Comparison of ENCODE assay signal across 19 cellular contexts in the genomic region with DNA sequence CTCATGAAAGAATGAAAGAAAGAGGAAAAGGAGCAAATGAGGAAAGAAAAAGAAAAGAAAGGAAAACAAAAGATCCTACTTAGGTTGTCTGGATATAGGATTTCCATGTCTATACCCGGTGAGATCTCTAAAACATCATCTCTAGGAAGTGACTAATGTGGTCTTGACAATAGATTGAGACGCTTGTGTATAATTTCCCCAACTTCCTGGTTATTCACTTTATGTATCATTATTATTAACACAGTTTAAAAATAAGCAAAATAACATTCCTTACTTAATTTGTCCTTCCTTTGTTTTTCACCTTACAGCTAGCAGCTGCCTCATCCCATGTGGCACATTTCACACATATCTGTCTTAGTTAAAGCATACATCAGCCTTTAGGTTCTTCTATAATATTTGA. TPM values are rescaled to one million over a fixed set of nuclear protein-coding genes. Genes with fewer than 3 reads are reported as not detected.
DNase-seq lines count a peak whose midpoint lies in the region; ATAC-seq and TF ChIP-seq lines count a peak whose summit lies in the region.
"Had no signal": no experiment of that assay in that cellular context is flagged by ENCODE, and none has a peak within 500 bp of the region (broad histone marks: within the 10 kb centered on the region; RNA-seq: fewer than 3 reads in every experiment).

No MANE protein-coding gene starts in this region.

- no peak for TF ChIP-seq EP300 in tibial nerve (IDR thresholded peaks at IDR 0.05)

- CTCF ChIA-PET in IMR-90 (lab: Yijun Ruan, JAX), result no interaction called here

- TF ChIP-seq POLR2A in IMR-90 (IDR thresholded peaks at IDR 0.05; ENCODE audit: low read depth, low read length) (no peak), tibial nerve (IDR thresholded peaks at IDR 0.05) (no peak)

- H3K36me3 ChIP-seq in IMR-90 (ENCODE audit: control insufficient read depth, insufficient read depth, low read length) (peaks cover 8% of the 10 kb centered on the region; the same call in 1 of the 2 replicates), colonic mucosa (no peaks in the 10 kb centered on the region), muscle layer of colon (ENCODE audit: insufficient read depth, low read length) (peaks cover 6% of the 10 kb centered on the region), tibial nerve (no peaks in the 10 kb centered on the region)
- H3K36me3 ChIP-seq: right lobe of liver, SJSA1, WERI-Rb-1 had no signal

- H3K9me3 ChIP-seq in IMR-90 (ENCODE audit: control insufficient read depth, insufficient read depth, low read length) (no peaks in the 10 kb centered on the region), colonic mucosa (no peaks in the 10 kb centered on the region), muscle layer of colon (ENCODE audit: low read length) (no peaks in the 10 kb centered on the region), tibial nerve (no peaks in the 10 kb centered on the region)
- H3K9me3 ChIP-seq: right lobe of liver, SJSA1 had no signal

- TF ChIP-seq CTCF in IMR-90 (conservative IDR thresholded peaks at IDR 0.05; ENCODE audit: low read depth, low read length) (no peak), colonic mucosa (IDR thresholded peaks at IDR 0.05) (no peak), tibial nerve (IDR thresholded peaks at IDR 0.05) (no peak)

- peak overlapping the region in 1 of 2 experiments; percentile 35; a peak in 1 of 4 replicates for H4K8ac ChIP-seq in IMR-90 (ENCODE audit: low read depth in 2 of 2, low read length in 2 of 2)

- no peak overlapping the region for H3K4ac ChIP-seq in IMR-90 (ENCODE audit: low read depth, low read length)

- peaks cover 20% of the 10 kb centered on the region for H3K4me1 ChIP-seq in IMR-90 (ENCODE audit: control insufficient read depth, insufficient read depth, low read length)
- H3K4me1 ChIP-seq in colonic mucosa, result no peaks in the 10 kb centered on the region
- H3K4me1 ChIP-seq in muscle layer of colon (ENCODE audit: insufficient read depth, low read length), result peaks cover 65% of the 10 kb centered on the region
- peaks cover 3 to 86% (median 38%) of the 10 kb centered on the region in 4 donors for H3K4me1 ChIP-seq in tibial nerve

- DNase-seq in IMR-90 (peak; percentile 31), colonic mucosa (no peak), tibial nerve (ENCODE audit: low spot score in 2 of 2) (no peak), AG08395 (ENCODE audit: low spot score) (no peak), DMS79 (lab: John Stamatoyannopoulos, UW) (no peak)
- DNase-seq: activated CD4-positive, alpha-beta T cell treated with anti-CD3 and anti-CD28 coated beads, Interleukin-2, amount 50 U/mL, for 48 hours; AML-193; central memory CD4-positive, alpha-beta T cell; NCI-H187; occipital lobe; PC-9; WERI-Rb-1 had no signal

- H3K4me2 ChIP-seq in IMR-90 (ENCODE audit: low read depth, low read length), result no peak overlapping the region
- H3K4me2 ChIP-seq: PC-9 had no signal

- H4K5ac ChIP-seq in IMR-90 (ENCODE audit: low read depth, low read length), result no peak overlapping the region

- no peak overlapping the region for H2BK20ac ChIP-seq in IMR-90 (ENCODE audit: low read depth, low read length)

- H3K27ac ChIP-seq in IMR-90 (ENCODE audit: insufficient read depth, low read length) (no peak overlapping the region), colonic mucosa (peak overlapping the region; percentile 20), muscle layer of colon (ENCODE audit: low read depth, low read length) (peak overlapping the region; percentile 72), tibial nerve (peak overlapping the region; percentile 34 to 89 (median 56))
- H3K27ac ChIP-seq: PC-9, SJSA1, WERI-Rb-1 had no signal

- H3K4me3 ChIP-seq in IMR-90 (ENCODE audit: insufficient read depth, low read depth, low read length), result no peak overlapping the region
- H3K4me3 ChIP-seq in colonic mucosa, result no peak overlapping the region
- no peak overlapping the region for H3K4me3 ChIP-seq in muscle layer of colon (ENCODE audit: low read depth in 1 of 2, low read length in 2 of 2)
- no peak overlapping the region for H3K4me3 ChIP-seq in tibial nerve
- H3K4me3 ChIP-seq: lung, PC-9, right lobe of liver, SJSA1 had no signal

- H2AFZ ChIP-seq in IMR-90 (replicated peaks; ENCODE audit: low read length, poor library complexity), result no peak overlapping the region
- H2AFZ ChIP-seq: PC-9 had no signal

- H3K14ac ChIP-seq in IMR-90 (replicated peaks; ENCODE audit: low read depth, low read length), result 0 out of 2 replicates have a peak overlapping the region, but pooled peaks have one; percentile 46

- no peak overlapping the region for H2AK9ac ChIP-seq in IMR-90 (replicated peaks; ENCODE audit: low read depth, low read length, poor library complexity)

- no peak overlapping the region for H2BK15ac ChIP-seq in IMR-90 (ENCODE audit: low read depth, low read length)

- H4K20me1 ChIP-seq in IMR-90 (ENCODE audit: insufficient read depth, low read length), result no peaks in the 10 kb centered on the region

- no peak overlapping the region for H3K56ac ChIP-seq in IMR-90 (ENCODE audit: extremely low read depth, insufficient read depth, low read length)

- no peak overlapping the region for H2BK5ac ChIP-seq in IMR-90 (ENCODE audit: low read depth, low read length, poor library complexity, severe bottlenecking)

- POLR2A ChIA-PET in IMR-90 (lab: Charles Lee; ENCODE audit: unreplicated experiment), result no interaction called here

- BruUV-seq in IMR-90 (replicated peaks; lab: Mats Ljungman, UMichigan), result no TSS peak

- no peak overlapping the region for H3K23ac ChIP-seq in IMR-90 (ENCODE audit: low read depth, low read length)

- no peak overlapping the region for H2BK120ac ChIP-seq in IMR-90 (ENCODE audit: low read depth, low read length)

- intact Hi-C loops in IMR-90 (cut with micrococcal nuclease) (no loop called here), colonic mucosa (cut with DNase I) (no loop called here)

- ATAC-seq in IMR-90 (ENCODE audit: low read depth), result no peak
- ATAC-seq in HG03432 (IDR thresholded peaks at IDR 0.05; ENCODE audit: unreplicated experiment), result no peak

- H3K79me1 ChIP-seq in IMR-90 (ENCODE audit: low read depth in 1 of 2, low read length in 2 of 2), result peaks cover 3 to 7% of the 10 kb centered on the region in 2 experiments; a peak in 3 of 4 replicates

- in situ Hi-C loops in IMR-90 (cut with MboI; ENCODE audit: low sequenced_read_pairs), result no loop called here

- H4K91ac ChIP-seq in IMR-90 (ENCODE audit: insufficient read depth, low read depth, low read length), result no peak overlapping the region; the same call in 1 of the 2 replicates

- H3K9ac ChIP-seq in IMR-90 (ENCODE audit: low read depth, low read length) (no peak overlapping the region), colonic mucosa (ENCODE audit: low read depth in 2 of 2, low read length in 2 of 2) (no peak overlapping the region), muscle layer of colon (ENCODE audit: low read length) (no peak overlapping the region)

- H2AK5ac ChIP-seq in IMR-90 (ENCODE audit: low read depth, low read length), result peak overlapping the region; percentile 67; the same call in 1 of the 2 replicates

- TF ChIP-seq RAD21 in IMR-90 (IDR thresholded peaks at IDR 0.05; ENCODE audit: low read length), result no peak

- peaks cover 7% of the 10 kb centered on the region for H3K9me1 ChIP-seq in IMR-90 (ENCODE audit: insufficient read depth, low read length)

- H3K18ac ChIP-seq in IMR-90 (ENCODE audit: low read depth, low read length), result 0 out of 2 replicates have a peak overlapping the region, but pooled peaks have one; percentile 43

- no peaks in the 10 kb centered on the region for H3K27me3 ChIP-seq in IMR-90 (ENCODE audit: control insufficient read depth, insufficient read depth, low read length)
- H3K27me3 ChIP-seq in colonic mucosa, result no peaks in the 10 kb centered on the region
- no peaks in the 10 kb centered on the region for H3K27me3 ChIP-seq in muscle layer of colon (ENCODE audit: control insufficient read depth in 1 of 2, insufficient read depth in 2 of 2, low read length in 2 of 2)
- no peaks in the 10 kb centered on the region for H3K27me3 ChIP-seq in tibial nerve
- H3K27me3 ChIP-seq: right lobe of liver, SJSA1 had no signal

- no CpG with 5 or more reads among the region's 2 CpGs for WGBS in IMR-90 (ENCODE audit: extremely low coverage in 2 of 2, insufficient read length in 1 of 2), 2 experiments
- 52 to 57% methylated on average over 2 of the region's 2 CpGs for WGBS in tibial nerve, 2 donors

- dilution Hi-C loops in IMR-90 (cut with HindIII; ENCODE audit: low sequenced_read_pairs, unreplicated experiment), result no loop called here

TF ChIP-seq in IMR-90, 13 proteins besides CTCF, POLR2A, EP300 and RAD21:
- TF ChIP-seq BHLHE40 (IDR thresholded peaks at IDR 0.05; ENCODE audit: low read depth, low read length), result no peak
- TF ChIP-seq, protein P1, sequence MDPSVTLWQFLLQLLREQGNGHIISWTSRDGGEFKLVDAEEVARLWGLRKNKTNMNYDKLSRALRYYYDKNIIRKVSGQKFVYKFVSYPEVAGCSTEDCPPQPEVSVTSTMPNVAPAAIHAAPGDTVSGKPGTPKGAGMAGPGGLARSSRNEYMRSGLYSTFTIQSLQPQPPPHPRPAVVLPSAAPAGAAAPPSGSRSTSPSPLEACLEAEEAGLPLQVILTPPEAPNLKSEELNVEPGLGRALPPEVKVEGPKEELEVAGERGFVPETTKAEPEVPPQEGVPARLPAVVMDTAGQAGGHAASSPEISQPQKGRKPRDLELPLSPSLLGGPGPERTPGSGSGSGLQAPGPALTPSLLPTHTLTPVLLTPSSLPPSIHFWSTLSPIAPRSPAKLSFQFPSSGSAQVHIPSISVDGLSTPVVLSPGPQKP (IDR thresholded peaks at IDR 0.05; ENCODE audit: borderline replicate concordance, low read depth, low read length), result no peak
- TF ChIP-seq RCOR1 (IDR thresholded peaks at IDR 0.05; ENCODE audit: insufficient replicate concordance, low read length), result no peak
- TF ChIP-seq MAZ (IDR thresholded peaks at IDR 0.05; ENCODE audit: borderline replicate concordance, low read depth, low read length), result no peak
- no peak for TF ChIP-seq RFX5 (IDR thresholded peaks at IDR 0.05; ENCODE audit: low read depth, low read length)
- no peak for TF ChIP-seq CHD1 (IDR thresholded peaks at IDR 0.05; ENCODE audit: low read depth, low read length)
- no peak for TF ChIP-seq CEBPB (IDR thresholded peaks at IDR 0.05; ENCODE audit: low read depth, low read length)
TF ChIP-seq in IMR-90: peak in this region for 0.

RNA-seq across cellular contexts. Expression of gene LAMA4, which starts 27.0 kb away (rescaled TPM):
- total RNA-seq in IMR-90 (2012; rRNA removed) (29.7 and 35.8 TPM in 2 replicates), colonic mucosa (10 to 100 TPM; 15.8 to 35.1 TPM), tibial nerve (100 to 1,000 TPM; 229 to 524 (median 468) TPM)
- 28.9 and 33.9 TPM in 2 replicates for polyA plus RNA-seq in IMR-90 (2012; rRNA removed)
- 51.0 and 61.1 TPM in 2 replicates for polyA plus RNA-seq in IMR-90 (2012; cell fraction: cytosol; rRNA removed)
- 36.2 and 63.2 TPM in 2 replicates for polyA plus RNA-seq in IMR-90 (2012; cell fraction: nucleus; rRNA removed; ENCODE audit: low replicate concordance)
- total RNA-seq: HT-29; T-helper 2 cell treated with Interferon-gamma antibody and Interleukin-4, amounts not matched to agents 100 ng/mL and 5 ng/mL, for 36 hours had no signal
